In the genomic region with DNA sequence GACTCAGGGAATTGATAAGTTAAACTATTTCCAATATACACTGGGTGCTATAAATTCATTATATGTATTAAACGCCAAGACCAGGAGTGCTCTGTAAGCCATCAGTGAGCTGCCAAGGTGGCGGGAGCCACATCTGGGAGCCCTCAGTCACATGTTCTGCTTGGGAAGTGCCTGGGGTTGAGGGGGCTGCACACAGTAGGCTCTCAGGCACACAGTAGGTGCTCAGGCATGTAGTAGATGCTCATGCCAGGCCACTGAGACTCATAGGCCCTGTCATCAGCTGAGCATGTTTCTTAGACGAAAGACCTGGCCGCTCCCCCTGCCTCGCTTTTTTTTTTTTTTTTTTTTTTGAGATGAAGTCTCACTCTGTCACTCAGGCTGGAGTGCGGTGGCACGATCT, we compare ENCODE assay signal across 10 cellular contexts.
"Had no signal": no experiment of that assay in that cellular context is flagged by ENCODE, and none has a peak within 500 bp of the region (broad histone marks: within the 10 kb centered on the region; RNA-seq: fewer than 3 reads in every experiment).

No MANE protein-coding gene starts in this region.

- H3K36me3 ChIP-seq: adrenal gland, ovary had no signal

- H3K27me3 Mint-ChIP-seq: activated CD4-positive, alpha-beta T cell treated with anti-CD3 and anti-CD28 coated beads, Interleukin-2, amount 10 ng/mL, durations not matched to agents 7 days and 5 days had no signal

- H3K9me3 Mint-ChIP-seq: activated CD4-positive, alpha-beta T cell treated with anti-CD3 and anti-CD28 coated beads, Interleukin-2, amount 10 ng/mL, durations not matched to agents 7 days and 5 days; activated naive CD4-positive, alpha-beta T cell treated with anti-CD3 and anti-CD28 coated beads, Interleukin-2, amount 50 U/mL, for 24 hours; stimulated activated effector memory CD8-positive, alpha-beta T cell treated with anti-CD3 and anti-CD28 coated beads, Interleukin-12 subunit alpha, Interleukin-12 subunit beta, amount 100 ng/mL, for 72 hours; T-helper 2 cell treated with Interferon-gamma antibody and Interleukin-4, amounts not matched to agents 5 μg/mL and 100 μg/mL, for 36 hours had no signal

- H3K4me1 Mint-ChIP-seq: activated CD4-positive, alpha-beta T cell treated with anti-CD3 and anti-CD28 coated beads, Interleukin-2, amount 10 ng/mL, durations not matched to agents 7 days and 5 days; activated naive CD4-positive, alpha-beta T cell treated with anti-CD3 and anti-CD28 coated beads, Interleukin-2, amount 50 U/mL, for 24 hours; stimulated activated effector memory CD8-positive, alpha-beta T cell treated with anti-CD3 and anti-CD28 coated beads, Interleukin-12 subunit alpha, Interleukin-12 subunit beta, amount 100 ng/mL, for 72 hours had no signal

- H3K4me3 ChIP-seq: adrenal gland, hepatocyte, ovary had no signal

- H3K4me3 Mint-ChIP-seq: activated CD4-positive, alpha-beta T cell treated with anti-CD3 and anti-CD28 coated beads, Interleukin-2, amount 10 ng/mL, durations not matched to agents 7 days and 5 days; activated naive CD4-positive, alpha-beta T cell treated with anti-CD3 and anti-CD28 coated beads, Interleukin-2, amount 50 U/mL, for 24 hours; stimulated activated effector memory CD8-positive, alpha-beta T cell treated with anti-CD3 and anti-CD28 coated beads, Interleukin-12 subunit alpha, Interleukin-12 subunit beta, amount 100 ng/mL, for 72 hours; T-helper 2 cell treated with Interferon-gamma antibody and Interleukin-4, amounts not matched to agents 5 μg/mL and 100 μg/mL, for 36 hours had no signal

- H3K27me3 ChIP-seq: ovary had no signal

- H3K27ac Mint-ChIP-seq: activated CD4-positive, alpha-beta T cell treated with anti-CD3 and anti-CD28 coated beads, Interleukin-2, amount 10 ng/mL, durations not matched to agents 7 days and 5 days; activated naive CD4-positive, alpha-beta T cell treated with anti-CD3 and anti-CD28 coated beads, Interleukin-2, amount 50 U/mL, for 24 hours; stimulated activated effector memory CD8-positive, alpha-beta T cell treated with anti-CD3 and anti-CD28 coated beads, Interleukin-12 subunit alpha, Interleukin-12 subunit beta, amount 100 ng/mL, for 72 hours; T-helper 2 cell treated with Interferon-gamma antibody and Interleukin-4, amounts not matched to agents 5 μg/mL and 100 μg/mL, for 36 hours had no signal

- H3K36me3 Mint-ChIP-seq: activated naive CD4-positive, alpha-beta T cell treated with anti-CD3 and anti-CD28 coated beads, Interleukin-2, amount 50 U/mL, for 24 hours; stimulated activated effector memory CD8-positive, alpha-beta T cell treated with anti-CD3 and anti-CD28 coated beads, Interleukin-12 subunit alpha, Interleukin-12 subunit beta, amount 100 ng/mL, for 72 hours had no signal

- DNase-seq: activated CD4-positive, alpha-beta T cell treated with anti-CD3 and anti-CD28 coated beads, Interleukin-2, amount 10 ng/mL, durations not matched to agents 7 days and 5 days; activated CD4-positive, CD25-positive, alpha-beta regulatory T cell; activated T-cell treated with anti-CD3 and anti-CD28 coated beads for 4 hours; mesendoderm had no signal
